In genomic region chr11:66411323-66411722, GRCh38 we compare ENCODE assay signal across 23 cellular contexts. TPM values are rescaled to one million over a fixed set of nuclear protein-coding genes. Genes with fewer than 3 reads are reported as not detected.
DNase-seq lines count a peak whose midpoint lies in the region; FAIRE-seq and TF ChIP-seq lines count a peak whose summit lies in the region.
"Had no signal": no experiment of that assay in that cellular context is flagged by ENCODE, and none has a peak within 500 bp of the region (broad histone marks: within the 10 kb centered on the region; RNA-seq: fewer than 3 reads in every experiment).

No MANE protein-coding gene starts in this region.

- FAIRE-seq in HTR-8/SVneo (lab: Jason Lieb, UNC) (peak; percentile 16), H1 (lab: Jason Lieb, UNC) (no peak)
- FAIRE-seq: A549, HepG2 had no signal

- H3K79me1 ChIP-seq in H1 (ENCODE audit: low read depth, low read length): no peaks in the 10 kb centered on the region

- POLR2A ChIA-PET in H1 (lab: Charles Lee; ENCODE audit: partially characterized antibody): interaction anchor here (0.6 to 7.7 kb wide), 6 partner anchors 11 to 266 kb away, joined by 4 to 78 read pairs (median 5); partner anchors contain the start of genes MRPL11, NPAS4 and RBM4B

- H3K9ac ChIP-seq in H1 (replicated peaks in 1 of 4; ENCODE audit: extremely low read depth in 1 of 4, low read depth in 3 of 4, low read length in 3 of 4): no peak overlapping the region
- peak overlapping the region; percentile 29 to 38 for H3K9ac ChIP-seq in stomach smooth muscle (ENCODE audit: low read length in 2 of 2)

- H2BK120ac ChIP-seq in H1 (replicated peaks; ENCODE audit: low read depth, low read length): no peak overlapping the region

- no peak overlapping the region for H3K27ac ChIP-seq in H1 (ENCODE audit: low read depth, low read length)
- peak overlapping the region; percentile 92 for H3K27ac ChIP-seq in stomach smooth muscle (ENCODE audit: low read length)
- H3K27ac ChIP-seq: A549 had no signal

- H3K36me3 ChIP-seq in H1 (ENCODE audit: control insufficient read depth in 2 of 4, insufficient read depth in 4 of 4, low read length in 3 of 4) (no peaks in the 10 kb centered on the region), stomach smooth muscle (ENCODE audit: control insufficient read depth in 2 of 2, insufficient read depth in 2 of 2, low read length in 2 of 2) (peaks cover 0 to 5% of the 10 kb centered on the region in 2 donors)
- H3K36me3 ChIP-seq: BE2C had no signal

- no peak overlapping the region for H2BK5ac ChIP-seq in H1 (ENCODE audit: low read depth, low read length)

- H3K14ac ChIP-seq in H1 (ENCODE audit: insufficient read length): no peak overlapping the region

- no peak overlapping the region for H2BK12ac ChIP-seq in H1 (ENCODE audit: low read depth, low read length)

- no peak overlapping the region for H2AFZ ChIP-seq in H1 (ENCODE audit: low read length)

- H4K5ac ChIP-seq in H1 (ENCODE audit: insufficient read length, low read depth, low read length): no peak overlapping the region

- DNase-seq in HTR-8/SVneo (ENCODE audit: insufficient read length, low spot score) (no peak), H1 (ENCODE audit: low read depth in 1 of 2, low spot score in 2 of 2) (no peak), nephron progenitor cell (no peak), anterior cingulate cortex (lab: John Stamatoyannopoulos, UW) (no peak), NCI-H774 (lab: John Stamatoyannopoulos, UW) (no peak), OCI-M1 (lab: John Stamatoyannopoulos, UW) (no peak), ACHN (no peak)
- DNase-seq: BE2C; COR-L47; DMS79; H9; HFFc6; KBM-7; NCI-H1092; NCI-H1436 treated with DMSO at 0.1 percent for 48 hours; NCI-H1930; NCI-H2227 treated with DMSO at 0.1 percent for 48 hours; NCI-H510A; NK-92 treated with Interleukin-12 subunit alpha and Interleukin-12 subunit beta, amount 100 ng/mL, for 24 hours; SIG-M5 had no signal

- no peaks in the 10 kb centered on the region for H3K79me2 ChIP-seq in H1 (ENCODE audit: control insufficient read depth in 1 of 2, insufficient read depth in 2 of 2, low read length in 2 of 2)

- no peak overlapping the region for H4K91ac ChIP-seq in H1 (replicated peaks; ENCODE audit: insufficient read length, low read length)

- TF ChIP-seq CTCF in H1 (IDR thresholded peaks at IDR 0.05; ENCODE audit: control extremely low read depth in 1 of 3, insufficient read depth in 1 of 3, low read depth in 1 of 3, low read length in 3 of 3): no peak
- no peak for TF ChIP-seq CTCF in nephron progenitor cell (IDR thresholded peaks at IDR 0.05)

- H3K4me3 Mint-ChIP-seq in nephron progenitor cell: peak overlapping the region; percentile 41
- H3K4me3 Mint-ChIP-seq: HFFc6 had no signal

- CTCF ChIA-PET in H1 (lab: Charles Lee; ENCODE audit: partially characterized antibody): interaction anchor here (0.7 to 9.7 kb wide), 12 partner anchors 9 to 267 kb away, joined by 3 to 202 read pairs (median 6); partner anchors contain the start of genes MRPL11, NPAS4 and PELI3

- no peak overlapping the region for H3K56ac ChIP-seq in H1 (replicated peaks; ENCODE audit: insufficient read length, low read depth, low read length)

- H3K4ac ChIP-seq in H1 (replicated peaks; ENCODE audit: insufficient read length, low read depth, low read length): no peak overlapping the region

- TF ChIP-seq RAD21 in H1 (IDR thresholded peaks at IDR 0.05 in 1 of 2, conservative IDR thresholded peaks at IDR 0.05 in 1 of 2; ENCODE audit: low read depth in 2 of 2, low read length in 2 of 2): no peak

- no peaks in the 10 kb centered on the region for H3K9me3 Mint-ChIP-seq in nephron progenitor cell
- H3K9me3 Mint-ChIP-seq: H9, HFFc6 had no signal

- 68% methylated on average over 4 of the region's 4 CpGs; no CpG with 5 or more reads in 1 of the 2 experiments for WGBS in H1 (ENCODE audit: extremely low coverage in 1 of 2, insufficient coverage in 1 of 2, insufficient read length in 1 of 2, insufficient replicate concordance in 2 of 2, low coverage in 1 of 2, low lambda C conversion rate in 2 of 2, missing lambda C conversion rate in 1 of 2), 2 experiments

- no peak overlapping the region for H4K8ac ChIP-seq in H1 (ENCODE audit: extremely low read depth, insufficient read depth, low read length)

- no peak overlapping the region for H3K18ac ChIP-seq in H1 (ENCODE audit: extremely low read depth, low read length)

- H3K4me1 ChIP-seq in H1 (replicated peaks in 1 of 4; ENCODE audit: control insufficient read depth in 3 of 4, insufficient read depth in 4 of 4, low read length in 3 of 4): peaks cover 7 to 30% (median 23%) of the 10 kb centered on the region in 4 experiments
- H3K4me1 ChIP-seq in stomach smooth muscle (ENCODE audit: control insufficient read depth, insufficient read depth, low read length): peaks cover 58% of the 10 kb centered on the region
- H3K4me1 ChIP-seq: A549 had no signal

- H3K4me3 ChIP-seq in H1 (ENCODE audit: extremely low read depth in 1 of 4, insufficient read depth in 2 of 4, low read depth in 3 of 4, low read length in 4 of 4) (no peak overlapping the region), stomach smooth muscle (ENCODE audit: low read length in 2 of 2) (peak overlapping the region; percentile 66 to 76)
- H3K4me3 ChIP-seq: A549 had no signal

- H3K27me3 Mint-ChIP-seq in nephron progenitor cell (ENCODE audit: low read depth, poor library complexity): peaks cover 33% of the 10 kb centered on the region

- no peak overlapping the region for H3K27ac Mint-ChIP-seq in nephron progenitor cell
- H3K27ac Mint-ChIP-seq: HFFc6 had no signal

- no peak overlapping the region for H3K23ac ChIP-seq in H1 (ENCODE audit: insufficient read length)

- peaks cover 2% of the 10 kb centered on the region; the same call in 1 of the 2 replicates for H3K23me2 ChIP-seq in H1 (ENCODE audit: low read depth, low read length)

- no peak overlapping the region for H2AK5ac ChIP-seq in H1 (ENCODE audit: low read depth, low read length)

- H3K36me3 Mint-ChIP-seq in nephron progenitor cell (ENCODE audit: low read depth): no peaks in the 10 kb centered on the region

- H3K9me3 ChIP-seq in H1 (ENCODE audit: insufficient read depth in 2 of 2, low read depth in 1 of 2, low read length in 1 of 2): no peaks in the 10 kb centered on the region
- H3K9me3 ChIP-seq in stomach smooth muscle (ENCODE audit: control insufficient read depth in 2 of 2, low read length in 2 of 2): no peaks in the 10 kb centered on the region
- H3K9me3 ChIP-seq: A549, BE2C had no signal

- in situ Hi-C loops in ACHN (cut with HindIII; ENCODE audit: low pct_ligation_motif_present, low pct_unique_long_range_greater_than_20kb, low sequenced_read_pairs): loop anchor here (25.0 kb wide), 1 partner anchor 276 kb away; the partner anchor contains the start of gene RBM4B

- no peak for TF ChIP-seq EP300 in H1 (IDR thresholded peaks at IDR 0.05; ENCODE audit: borderline replicate concordance in 1 of 2, low read depth in 2 of 2, low read length in 2 of 2)

- no peak overlapping the region for H2BK15ac ChIP-seq in H1 (ENCODE audit: low read length)

- no peak for TF ChIP-seq POLR2A in H1 (IDR thresholded peaks at IDR 0.05; ENCODE audit: control extremely low read depth in 1 of 2, low read depth in 2 of 2, low read length in 2 of 2)

- H4K20me1 ChIP-seq in H1 (replicated peaks in 1 of 2; ENCODE audit: control insufficient read depth in 1 of 2, insufficient read depth in 2 of 2, low read length in 2 of 2): no peaks in the 10 kb centered on the region

- H3K4me1 Mint-ChIP-seq in nephron progenitor cell: peaks cover 8% of the 10 kb centered on the region

- 0 out of 2 replicates have a peak overlapping the region, but pooled peaks have one; percentile 37 for H2BK20ac ChIP-seq in H1 (ENCODE audit: low read length)

- no peak overlapping the region for H3K4me2 ChIP-seq in H1 (ENCODE audit: insufficient read depth in 1 of 2, low read depth in 2 of 2, low read length in 2 of 2)
- H3K4me2 ChIP-seq: A549 had no signal

- H3K27me3 ChIP-seq in H1 (replicated peaks in 1 of 4; ENCODE audit: control insufficient read depth in 3 of 4, extremely low read depth in 1 of 4, insufficient read depth in 3 of 4, low read length in 3 of 4) (peaks cover 0 to 5% (median 2%) of the 10 kb centered on the region in 4 experiments; a peak in 3 of 7 replicates), stomach smooth muscle (ENCODE audit: control insufficient read depth in 1 of 2, insufficient read depth in 2 of 2, low read length in 2 of 2) (no peaks in the 10 kb centered on the region)

RNA-seq across cellular contexts. Expression of gene NPAS4, which starts 9.5 kb away (rescaled TPM):
- total RNA-seq in H1 (2021; fragmentation: NEBNext Ultra II Directional; extraction: Animal tissue kit (Norgen Biotek cat#: 25700)): 0.88 and 0.99 TPM in 2 replicates
- 0.73 and 0.77 TPM in 2 replicates for polyA plus RNA-seq in H1 (2011; rRNA removed)
- polyA plus RNA-seq in H1 (2011; cell fraction: cytosol; rRNA removed): 0.54 TPM
- polyA plus RNA-seq in H1 (2011; cell fraction: nucleus; rRNA removed): 2.0 TPM
- 0.58 to 1.2 TPM (median 0.85 TPM) in 4 replicates for polyA plus RNA-seq in H1 (2012, experiment 1 of 2)
- 0.28 TPM for polyA plus RNA-seq in H1 (2012, experiment 2 of 2)
- 0.24 TPM for polyA plus RNA-seq in H1 (2013, experiment 1 of 2)
- polyA plus RNA-seq in H1 (2013, experiment 2 of 2): 0.18 TPM
- 0.12 and 0.66 TPM in 2 replicates for polyA minus RNA-seq in H1 (2011; rRNA and poly(A)+ RNA removed)
- 0.44 TPM for polyA minus RNA-seq in H1 (2011; cell fraction: cytosol; rRNA and poly(A)+ RNA removed)
- 0.40 TPM for polyA minus RNA-seq in H1 (2011; cell fraction: nucleus; rRNA and poly(A)+ RNA removed)
- total RNA-seq: HepG2 had no signal
- polyA plus RNA-seq: HepG2 had no signal

RNA-seq across cellular contexts. Expression of gene MRPL11, which starts 27.3 kb away (rescaled TPM):
- 141 and 152 TPM in 2 replicates for total RNA-seq in H1 (2021; fragmentation: NEBNext Ultra II Directional; extraction: Animal tissue kit (Norgen Biotek cat#: 25700))
- 105 and 106 TPM in 2 replicates for polyA plus RNA-seq in H1 (2011; rRNA removed)
- 116 TPM for polyA plus RNA-seq in H1 (2011; cell fraction: cytosol; rRNA removed)
- polyA plus RNA-seq in H1 (2011; cell fraction: nucleus; rRNA removed): 102 TPM
- polyA plus RNA-seq in H1 (2012, experiment 1 of 2): 161 to 181 TPM (median 177 TPM) in 4 replicates
- polyA plus RNA-seq in H1 (2012, experiment 2 of 2): 290 TPM
- polyA plus RNA-seq in H1 (2013, experiment 1 of 2): 187 TPM
- 199 TPM for polyA plus RNA-seq in H1 (2013, experiment 2 of 2)
- 45.4 and 61.3 TPM in 2 replicates for polyA minus RNA-seq in H1 (2011; rRNA and poly(A)+ RNA removed)
- polyA minus RNA-seq in H1 (2011; cell fraction: cytosol; rRNA and poly(A)+ RNA removed): 31.3 TPM
- 11.6 TPM for polyA minus RNA-seq in H1 (2011; cell fraction: nucleus; rRNA and poly(A)+ RNA removed)

RNA-seq across cellular contexts. Expression of gene SLC29A2, which starts 39.8 kb away (rescaled TPM):
- 29.3 and 32.4 TPM in 2 replicates for total RNA-seq in H1 (2021; fragmentation: NEBNext Ultra II Directional; extraction: Animal tissue kit (Norgen Biotek cat#: 25700))
- 31.6 and 42.0 TPM in 2 replicates for polyA plus RNA-seq in H1 (2011; rRNA removed)
- polyA plus RNA-seq in H1 (2011; cell fraction: cytosol; rRNA removed): 23.1 TPM
- polyA plus RNA-seq in H1 (2011; cell fraction: nucleus; rRNA removed): 104 TPM
- 29.3 to 42.0 TPM (median 39.3 TPM) in 4 replicates for polyA plus RNA-seq in H1 (2012, experiment 1 of 2)
- polyA plus RNA-seq in H1 (2012, experiment 2 of 2): 33.0 TPM
- polyA plus RNA-seq in H1 (2013, experiment 1 of 2): 40.7 TPM
- polyA plus RNA-seq in H1 (2013, experiment 2 of 2): 42.8 TPM
- 16.4 and 20.7 TPM in 2 replicates for polyA minus RNA-seq in H1 (2011; rRNA and poly(A)+ RNA removed)
- 18.6 TPM for polyA minus RNA-seq in H1 (2011; cell fraction: cytosol; rRNA and poly(A)+ RNA removed)
- polyA minus RNA-seq in H1 (2011; cell fraction: nucleus; rRNA and poly(A)+ RNA removed): 25.3 TPM
- total RNA-seq: HFFc6 had no signal

RNA-seq across cellular contexts. Expression of gene PELI3, which starts 55.4 kb away (rescaled TPM):
- 7.6 TPM in 2 replicates for total RNA-seq in H1 (2021; fragmentation: NEBNext Ultra II Directional; extraction: Animal tissue kit (Norgen Biotek cat#: 25700))
- polyA plus RNA-seq in H1 (2011; rRNA removed): 5.2 and 7.6 TPM in 2 replicates
- 5.3 TPM for polyA plus RNA-seq in H1 (2011; cell fraction: cytosol; rRNA removed)
- 9.8 TPM for polyA plus RNA-seq in H1 (2011; cell fraction: nucleus; rRNA removed)
- 3.7 to 8.0 TPM (median 5.7 TPM) in 4 replicates for polyA plus RNA-seq in H1 (2012, experiment 1 of 2)
- polyA plus RNA-seq in H1 (2012, experiment 2 of 2): 5.6 TPM
- 3.1 TPM for polyA plus RNA-seq in H1 (2013, experiment 1 of 2)
- 3.5 TPM for polyA plus RNA-seq in H1 (2013, experiment 2 of 2)
- 7.4 and 11.2 TPM in 2 replicates for polyA minus RNA-seq in H1 (2011; rRNA and poly(A)+ RNA removed)
- polyA minus RNA-seq in H1 (2011; cell fraction: cytosol; rRNA and poly(A)+ RNA removed): 6.5 TPM
- 18.7 TPM for polyA minus RNA-seq in H1 (2011; cell fraction: nucleus; rRNA and poly(A)+ RNA removed)

Comparison
In these comparisons a context has a peak if more than half of its experiments do, and no peak if none do; other contexts are left out.
1. H3K4me3 ChIP-seq: peak in stomach smooth muscle (2 of 2); none in H1 (0 of 4).
2. H3K9ac ChIP-seq: peak in stomach smooth muscle (2 of 2); none in H1 (0 of 4).